In genomic region chr13:113976711-113977684, GRCh38 we compare ENCODE assay signal across 10 cellular contexts. TPM values are rescaled to one million over a fixed set of nuclear protein-coding genes. Genes with fewer than 3 reads are reported as not detected.
A peak's percentile ranks its signal among the peaks of the same experiment; 100 is the strongest.
DNase-seq lines count a peak whose midpoint lies in the region; ATAC-seq lines count a peak whose summit lies in the region.
"Had no signal": no experiment of that assay in that cellular context is flagged by ENCODE, and none has a peak within 500 bp of the region (broad histone marks: within the 10 kb centered on the region; RNA-seq: fewer than 3 reads in every experiment).

No MANE protein-coding gene starts in this region.

- peak overlapping the region; percentile 36 for H3K4me3 Mint-ChIP-seq in T-helper 17 cell
- H3K4me3 Mint-ChIP-seq in T-helper 2 cell treated with Interferon-gamma antibody and Interleukin-4, amounts not matched to agents 5 μg/mL and 100 μg/mL, for 36 hours, result no peak overlapping the region

- no peak overlapping the region for H3K4me3 ChIP-seq in H7 (ENCODE audit: insufficient read depth, low read depth, low read length)

- H3K36me3 Mint-ChIP-seq in T-helper 17 cell (ENCODE audit: low read depth), result peaks cover 7% of the 10 kb centered on the region
- peaks cover 39% of the 10 kb centered on the region for H3K36me3 Mint-ChIP-seq in T-helper 2 cell treated with Interferon-gamma antibody and Interleukin-4, amounts not matched to agents 5 μg/mL and 100 μg/mL, for 36 hours (ENCODE audit: low read depth)

- no peak for ATAC-seq in T-helper 17 cell
- ATAC-seq in HG03196 (IDR thresholded peaks at IDR 0.05; ENCODE audit: unreplicated experiment), result no peak
- ATAC-seq in GM21825 (IDR thresholded peaks at IDR 0.05; ENCODE audit: unreplicated experiment), result no peak

- H3K9me3 ChIP-seq in T-helper 17 cell (ENCODE audit: control insufficient read depth, low read length, poor library complexity, severe bottlenecking), result no peaks in the 10 kb centered on the region

- no peaks in the 10 kb centered on the region for H3K27me3 Mint-ChIP-seq in T-helper 17 cell
- H3K27me3 Mint-ChIP-seq in T-helper 2 cell treated with Interferon-gamma antibody and Interleukin-4, amounts not matched to agents 5 μg/mL and 100 μg/mL, for 36 hours (ENCODE audit: low read depth), result no peaks in the 10 kb centered on the region

- peak overlapping the region; percentile 89 for H3K27ac Mint-ChIP-seq in T-helper 17 cell
- H3K27ac Mint-ChIP-seq in T-helper 2 cell treated with Interferon-gamma antibody and Interleukin-4, amounts not matched to agents 5 μg/mL and 100 μg/mL, for 36 hours, result no peak overlapping the region

- H3K36me3 ChIP-seq in H7 (replicated peaks; ENCODE audit: control insufficient read depth, insufficient read depth, low read length), result peaks cover 2% of the 10 kb centered on the region

- H3K27me3 ChIP-seq in H7 (ENCODE audit: control insufficient read depth, insufficient read depth, low read length), result no peaks in the 10 kb centered on the region

- peaks cover 6% of the 10 kb centered on the region for H3K9me3 Mint-ChIP-seq in T-helper 2 cell treated with Interferon-gamma antibody and Interleukin-4, amounts not matched to agents 5 μg/mL and 100 μg/mL, for 36 hours

- peaks cover 14% of the 10 kb centered on the region for H3K4me1 Mint-ChIP-seq in T-helper 17 cell
- H3K4me1 Mint-ChIP-seq in T-helper 2 cell treated with Interferon-gamma antibody and Interleukin-4, amounts not matched to agents 5 μg/mL and 100 μg/mL, for 36 hours (ENCODE audit: low read depth), result peaks cover 2% of the 10 kb centered on the region

- DNase-seq in H7 (peak; percentile 62), T-helper 17 cell (no peak), iPS-NIHi11 (ENCODE audit: low spot score) (peak; percentile 64), stromal cell of bone marrow (ENCODE audit: low read depth) (peak; percentile 4)
- DNase-seq in T-helper 2 cell treated with Interferon-gamma antibody and Interleukin-4, amounts not matched to agents 5 μg/mL and 100 μg/mL, for 36 hours (ENCODE audit: low spot score), result no peak
- DNase-seq: activated CD8-positive, alpha-beta memory T cell treated with anti-CD3 and anti-CD28 coated beads for 24 hours; Kasumi-1; OCI-M1 had no signal

RNA-seq across cellular contexts. Expression of gene C13orf46, which starts 3.1 kb away (rescaled TPM):
- not detected in 2 replicates for total RNA-seq in H7 (2014; rRNA removed; shearing (Covaris generic))
- 10 to 100 TPM; 18.6 to 22.6 TPM for total RNA-seq in T-helper 17 cell

Comparison
In these comparisons a context has a peak if more than half of its experiments do, and no peak if none do; other contexts are left out.
1. DNase-seq: peak in H7 (single experiment), iPS-NIHi11 (single experiment) and stromal cell of bone marrow (single experiment); none in T-helper 17 cell (0 of 3) and T-helper 2 cell treated with Interferon-gamma antibody and Interleukin-4, amounts not matched to agents 5 μg/mL and 100 μg/mL, for 36 hours (single experiment).
2. RNA of gene C13orf46, which starts 3.1 kb away (total RNA-seq): 18.6 to 22.6 TPM in T-helper 17 cell; not detected in H7; every median in the first group is over 10 times any median in the second.